Comparison of ENCODE assay signal across 8 cellular contexts in the genomic region with DNA sequence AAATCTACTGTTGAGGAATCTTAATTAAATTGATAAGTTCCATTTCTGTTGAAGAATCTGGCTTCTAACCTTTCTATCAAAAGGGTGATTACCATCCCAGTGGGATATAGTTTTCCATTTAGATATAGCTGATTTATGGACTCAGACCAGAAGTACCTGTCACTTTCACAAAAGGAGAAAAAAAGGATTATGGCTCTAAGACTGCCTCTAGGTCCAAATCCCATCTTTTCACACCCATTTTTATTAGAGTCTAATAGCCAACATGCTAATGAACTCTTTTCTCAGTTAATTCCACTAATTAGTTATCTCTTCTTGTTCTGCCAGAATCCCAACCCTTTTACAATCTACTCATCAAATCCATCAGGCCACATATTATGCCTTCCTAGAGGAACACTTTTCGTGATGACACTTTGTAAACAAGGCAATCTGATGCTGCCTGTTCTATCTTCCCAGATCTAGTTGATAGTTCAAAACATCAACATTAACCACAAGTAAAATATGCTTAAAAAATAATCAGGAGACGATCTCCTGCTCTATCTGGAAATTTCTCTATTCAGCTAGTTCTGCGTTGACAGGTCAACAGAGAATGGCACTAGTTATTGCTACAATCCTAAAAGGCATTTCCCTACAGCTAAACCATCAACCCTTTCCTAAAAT. TPM values are rescaled to one million over a fixed set of nuclear protein-coding genes. Genes with fewer than 3 reads are reported as not detected.
DNase-seq lines count a peak whose midpoint lies in the region; ATAC-seq and TF ChIP-seq lines count a peak whose summit lies in the region.

No MANE protein-coding gene starts in this region.

- H3K79me2 ChIP-seq in OCI-LY7 (ENCODE audit: insufficient read depth, low read depth, low read length) = peaks cover 64% of the 10 kb centered on the region

- no peaks in the 10 kb centered on the region for H3K9me2 ChIP-seq in OCI-LY7 (ENCODE audit: insufficient read depth, low read length)

- no peak overlapping the region for H2AFZ ChIP-seq in OCI-LY7 (ENCODE audit: low read length)

- H3K36me3 ChIP-seq in ES-I3 (ENCODE audit: insufficient read depth, low read length) (no peaks in the 10 kb centered on the region), OCI-LY7 (ENCODE audit: insufficient read depth, low read length) (peaks cover 8% of the 10 kb centered on the region; the same call in 1 of the 2 replicates), rectal smooth muscle tissue (ENCODE audit: control insufficient read depth, insufficient read depth, low read length) (no peaks in the 10 kb centered on the region)

- H3K4me3 ChIP-seq in OCI-LY7 (ENCODE audit: low read depth, low read length, poor library complexity, severe bottlenecking) = peak overlapping the region; percentile 99
- peak overlapping the region; percentile 91 for H3K4me3 ChIP-seq in epithelial cell of proximal tubule (ENCODE audit: low read depth, low read length)
- peak overlapping the region; percentile 66 for H3K4me3 ChIP-seq in rectal smooth muscle tissue (ENCODE audit: low read length)

- TF ChIP-seq CTCF in OCI-LY7 (conservative IDR thresholded peaks at IDR 0.05; ENCODE audit: low read length) = no peak
- no peak for TF ChIP-seq CTCF in epithelial cell of proximal tubule (conservative IDR thresholded peaks at IDR 0.05; ENCODE audit: low read depth, low read length)

- no peaks in the 10 kb centered on the region for H3K27me3 ChIP-seq in rectal smooth muscle tissue (ENCODE audit: control insufficient read depth, insufficient read depth, low read length)

- no peaks in the 10 kb centered on the region for H3K9me3 ChIP-seq in ES-I3 (ENCODE audit: control insufficient read depth, insufficient read depth, low read length)
- no peaks in the 10 kb centered on the region for H3K9me3 ChIP-seq in OCI-LY7 (ENCODE audit: low read length)

- H3K27ac ChIP-seq in OCI-LY7 (ENCODE audit: low read depth, low read length, poor library complexity, severe bottlenecking) (no peak overlapping the region), rectal smooth muscle tissue (ENCODE audit: low read depth, low read length) (peak overlapping the region; percentile 89)

- TSS peak; percentile 55 for BruUV-seq in OCI-LY7 (replicated peaks; lab: Mats Ljungman, UMichigan)

- CTCF ChIA-PET in OCI-LY7 (lab: Charles Lee; ENCODE audit: unreplicated experiment) = no interaction called here

- H3K9ac ChIP-seq in ES-I3 (ENCODE audit: low read depth, low read length) (peak overlapping the region; percentile 92; the same call in 1 of the 2 replicates), rectal smooth muscle tissue (ENCODE audit: low read length) (no peak overlapping the region)

- H4K20me1 ChIP-seq in OCI-LY7 (ENCODE audit: insufficient read depth, low read length) = 0 out of 2 replicates have a peak, but pooled peaks cover 10% of the 10 kb centered on the region

- POLR2A ChIA-PET in OCI-LY7 (lab: Charles Lee) = interaction anchor here (0.6 to 1.4 kb wide), 7 partner anchors 8 to 42 kb away, joined by 3 to 8 read pairs (median 4); no protein-coding TSS in a partner anchor

- H3K4me1 ChIP-seq in ES-I3 (ENCODE audit: insufficient read depth, low read length) (peaks cover 17% of the 10 kb centered on the region), OCI-LY7 (ENCODE audit: insufficient read depth, low read length, poor library complexity, severe bottlenecking) (peaks cover 58% of the 10 kb centered on the region), rectal smooth muscle tissue (ENCODE audit: control insufficient read depth, insufficient read depth, low read length) (peaks cover 15% of the 10 kb centered on the region)

- ATAC-seq in GM18907 (IDR thresholded peaks at IDR 0.05; ENCODE audit: unreplicated experiment) = no peak

- intact Hi-C loops in OCI-LY7 (cut with micrococcal nuclease; ENCODE audit: unreplicated experiment) = loop anchor here (5.0 kb wide), 2 partner anchors 79 to 111 kb away; no protein-coding TSS in a partner anchor

- peak overlapping the region; percentile 86 for H3K4me2 ChIP-seq in OCI-LY7 (ENCODE audit: low read length)

- DNase-seq in OCI-LY7 (ENCODE audit: low spot score) (no peak), epithelial cell of proximal tubule (ENCODE audit: low read depth) (no peak), RKO (ENCODE audit: low spot score) (no peak), iPS-NIHi11 (ENCODE audit: low spot score) (no peak)
- DNase-seq in activated CD4-positive, CD25-positive, alpha-beta regulatory T cell (lab: John Stamatoyannopoulos, UW) = no peak

RNA-seq across cellular contexts. Expression of a gene that starts 2.2 kb away (rescaled TPM):
- 9.7 and 9.8 TPM in 2 replicates for total RNA-seq in OCI-LY7 (2014; rRNA removed; shearing (Covaris generic))
- total RNA-seq in OCI-LY7 (2022) (14.8 and 18.8 TPM in 2 replicates), epithelial cell of proximal tubule (27.4 and 28.4 TPM in 2 replicates)
